In the genomic region with DNA sequence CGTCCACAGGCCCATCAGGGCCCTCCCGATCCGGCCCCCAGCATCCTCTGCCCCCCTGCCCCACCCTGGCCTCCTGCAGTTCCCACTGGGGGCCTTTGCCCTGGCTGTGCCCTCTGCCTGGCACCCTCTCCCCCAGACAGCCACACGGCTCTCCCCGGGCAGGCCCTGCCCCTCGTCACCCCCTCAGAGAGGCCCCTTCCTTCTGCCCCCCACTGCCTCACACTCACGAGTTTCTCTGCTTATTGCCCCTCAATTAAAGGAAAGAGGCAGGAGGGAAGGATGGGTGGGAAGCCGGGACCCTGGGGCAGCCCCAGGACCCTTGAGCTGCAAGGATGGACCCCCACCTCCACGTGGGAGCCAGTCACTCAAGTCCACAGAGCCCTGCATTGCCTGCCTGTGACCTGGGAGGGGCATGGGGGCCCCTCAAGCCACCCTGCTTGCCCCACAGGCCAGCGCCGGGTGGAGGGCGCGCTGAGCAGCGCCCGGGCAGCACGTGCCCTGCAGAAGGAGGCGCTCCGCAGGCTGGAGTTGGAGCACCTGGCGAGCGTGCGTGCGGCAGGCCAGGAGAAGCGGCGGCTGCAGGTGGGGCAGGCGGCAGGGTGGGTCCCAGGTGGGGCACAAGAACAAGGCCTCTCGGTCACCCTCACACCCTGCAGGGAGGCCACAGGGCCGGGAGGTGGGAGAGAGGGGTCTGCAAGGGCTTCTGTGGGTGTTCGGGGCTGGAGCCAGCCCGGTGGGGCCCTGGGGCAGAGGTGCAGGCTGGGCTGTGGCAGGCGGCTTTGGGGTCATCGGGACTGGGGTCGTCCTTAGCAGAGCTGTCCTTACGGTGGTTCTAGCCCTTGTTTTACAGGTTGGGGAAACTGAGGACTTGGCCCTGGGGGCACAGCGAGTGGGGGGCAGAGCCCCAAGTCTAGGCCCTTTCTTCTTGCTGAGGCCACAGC, we compare ENCODE assay signal across 1 cellular context.
TF ChIP-seq lines count a peak whose summit lies in the region.

No MANE protein-coding gene starts in this region.

TF ChIP-seq in HepG2, 621 proteins besides CTCF, POLR2A, EP300 and RAD21 (continued from another document and continues in another):
- TF ChIP-seq, protein P1, sequence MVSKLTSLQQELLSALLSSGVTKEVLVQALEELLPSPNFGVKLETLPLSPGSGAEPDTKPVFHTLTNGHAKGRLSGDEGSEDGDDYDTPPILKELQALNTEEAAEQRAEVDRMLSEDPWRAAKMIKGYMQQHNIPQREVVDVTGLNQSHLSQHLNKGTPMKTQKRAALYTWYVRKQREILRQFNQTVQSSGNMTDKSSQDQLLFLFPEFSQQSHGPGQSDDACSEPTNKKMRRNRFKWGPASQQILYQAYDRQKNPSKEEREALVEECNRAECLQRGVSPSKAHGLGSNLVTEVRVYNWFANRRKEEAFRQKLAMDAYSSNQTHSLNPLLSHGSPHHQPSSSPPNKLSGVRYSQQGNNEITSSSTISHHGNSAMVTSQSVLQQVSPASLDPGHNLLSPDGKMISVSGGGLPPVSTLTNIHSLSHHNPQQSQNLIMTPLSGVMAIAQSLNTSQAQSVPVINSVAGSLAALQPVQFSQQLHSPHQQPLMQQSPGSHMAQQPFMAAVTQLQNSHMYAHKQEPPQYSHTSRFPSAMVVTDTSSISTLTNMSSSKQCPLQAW (CRISPR knock-in tag; IDR thresholded peaks at IDR 0.05), result no peak
- TF ChIP-seq, protein P2, sequence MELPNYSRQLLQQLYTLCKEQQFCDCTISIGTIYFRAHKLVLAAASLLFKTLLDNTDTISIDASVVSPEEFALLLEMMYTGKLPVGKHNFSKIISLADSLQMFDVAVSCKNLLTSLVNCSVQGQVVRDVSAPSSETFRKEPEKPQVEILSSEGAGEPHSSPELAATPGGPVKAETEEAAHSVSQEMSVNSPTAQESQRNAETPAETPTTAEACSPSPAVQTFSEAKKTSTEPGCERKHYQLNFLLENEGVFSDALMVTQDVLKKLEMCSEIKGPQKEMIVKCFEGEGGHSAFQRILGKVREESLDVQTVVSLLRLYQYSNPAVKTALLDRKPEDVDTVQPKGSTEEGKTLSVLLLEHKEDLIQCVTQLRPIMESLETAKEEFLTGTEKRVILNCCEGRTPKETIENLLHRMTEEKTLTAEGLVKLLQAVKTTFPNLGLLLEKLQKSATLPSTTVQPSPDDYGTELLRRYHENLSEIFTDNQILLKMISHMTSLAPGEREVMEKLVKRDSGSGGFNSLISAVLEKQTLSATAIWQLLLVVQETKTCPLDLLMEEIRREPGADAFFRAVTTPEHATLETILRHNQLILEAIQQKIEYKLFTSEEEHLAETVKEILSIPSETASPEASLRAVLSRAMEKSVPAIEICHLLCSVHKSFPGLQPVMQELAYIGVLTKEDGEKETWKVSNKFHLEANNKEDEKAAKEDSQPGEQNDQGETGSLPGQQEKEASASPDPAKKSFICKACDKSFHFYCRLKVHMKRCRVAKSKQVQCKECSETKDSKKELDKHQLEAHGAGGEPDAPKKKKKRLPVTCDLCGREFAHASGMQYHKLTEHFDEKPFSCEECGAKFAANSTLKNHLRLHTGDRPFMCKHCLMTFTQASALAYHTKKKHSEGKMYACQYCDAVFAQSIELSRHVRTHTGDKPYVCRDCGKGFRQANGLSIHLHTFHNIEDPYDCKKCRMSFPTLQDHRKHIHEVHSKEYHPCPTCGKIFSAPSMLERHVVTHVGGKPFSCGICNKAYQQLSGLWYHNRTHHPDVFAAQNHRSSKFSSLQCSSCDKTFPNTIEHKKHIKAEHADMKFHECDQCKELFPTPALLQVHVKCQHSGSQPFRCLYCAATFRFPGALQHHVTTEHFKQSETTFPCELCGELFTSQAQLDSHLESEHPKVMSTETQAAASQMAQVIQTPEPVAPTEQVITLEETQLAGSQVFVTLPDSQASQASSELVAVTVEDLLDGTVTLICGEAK (IDR thresholded peaks at IDR 0.05), result no peak
- TF ChIP-seq, protein P2 (CRISPR knock-in tag; IDR thresholded peaks at IDR 0.05), result no peak
- TF ChIP-seq ZNF431 (CRISPR knock-in tag; IDR thresholded peaks at IDR 0.05; ENCODE audit: borderline replicate concordance, low read depth) (no peak), MAFG (CRISPR knock-in tag; IDR thresholded peaks at IDR 0.05) (no peak), PITX1 (CRISPR knock-in tag; IDR thresholded peaks at IDR 0.05) (0 out of 2 replicates have a peak, but pooled peaks have one; percentile 23), HDAC1 (CRISPR knock-in tag; IDR thresholded peaks at IDR 0.05) (0 out of 2 replicates have a peak, but pooled peaks have one; percentile 30), ZNF660 (CRISPR knock-in tag; IDR thresholded peaks at IDR 0.05; ENCODE audit: borderline replicate concordance, low read depth) (no peak), ATF7-NPFF (CRISPR knock-in tag; IDR thresholded peaks at IDR 0.05; ENCODE audit: low read depth) (no peak), SP1 (IDR thresholded peaks at IDR 0.05) (no peak), SP1 (CRISPR knock-in tag; IDR thresholded peaks at IDR 0.05) (no peak), SAFB2 (CRISPR knock-in tag; IDR thresholded peaks at IDR 0.05; ENCODE audit: borderline replicate concordance, low read depth) (peak; percentile 45; the same call in 1 of the 2 replicates), GATAD2A (CRISPR knock-in tag; IDR thresholded peaks at IDR 0.05) (no peak), FOXK1 (CRISPR knock-in tag; IDR thresholded peaks at IDR 0.05; ENCODE audit: borderline replicate concordance, low read depth) (no peak), HDAC6 (IDR thresholded peaks at IDR 0.05; ENCODE audit: low read depth, low read length) (no peak)
- TF ChIP-seq, protein P3, sequence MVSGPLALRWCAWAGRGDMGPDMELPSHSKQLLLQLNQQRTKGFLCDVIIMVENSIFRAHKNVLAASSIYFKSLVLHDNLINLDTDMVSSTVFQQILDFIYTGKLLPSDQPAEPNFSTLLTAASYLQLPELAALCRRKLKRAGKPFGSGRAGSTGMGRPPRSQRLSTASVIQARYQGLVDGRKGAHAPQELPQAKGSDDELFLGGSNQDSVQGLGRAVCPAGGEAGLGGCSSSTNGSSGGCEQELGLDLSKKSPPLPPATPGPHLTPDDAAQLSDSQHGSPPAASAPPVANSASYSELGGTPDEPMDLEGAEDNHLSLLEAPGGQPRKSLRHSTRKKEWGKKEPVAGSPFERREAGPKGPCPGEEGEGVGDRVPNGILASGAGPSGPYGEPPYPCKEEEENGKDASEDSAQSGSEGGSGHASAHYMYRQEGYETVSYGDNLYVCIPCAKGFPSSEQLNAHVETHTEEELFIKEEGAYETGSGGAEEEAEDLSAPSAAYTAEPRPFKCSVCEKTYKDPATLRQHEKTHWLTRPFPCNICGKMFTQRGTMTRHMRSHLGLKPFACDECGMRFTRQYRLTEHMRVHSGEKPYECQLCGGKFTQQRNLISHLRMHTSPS (CRISPR knock-in tag; IDR thresholded peaks at IDR 0.05; ENCODE audit: low read depth), result no peak
- TF ChIP-seq, protein P4, sequence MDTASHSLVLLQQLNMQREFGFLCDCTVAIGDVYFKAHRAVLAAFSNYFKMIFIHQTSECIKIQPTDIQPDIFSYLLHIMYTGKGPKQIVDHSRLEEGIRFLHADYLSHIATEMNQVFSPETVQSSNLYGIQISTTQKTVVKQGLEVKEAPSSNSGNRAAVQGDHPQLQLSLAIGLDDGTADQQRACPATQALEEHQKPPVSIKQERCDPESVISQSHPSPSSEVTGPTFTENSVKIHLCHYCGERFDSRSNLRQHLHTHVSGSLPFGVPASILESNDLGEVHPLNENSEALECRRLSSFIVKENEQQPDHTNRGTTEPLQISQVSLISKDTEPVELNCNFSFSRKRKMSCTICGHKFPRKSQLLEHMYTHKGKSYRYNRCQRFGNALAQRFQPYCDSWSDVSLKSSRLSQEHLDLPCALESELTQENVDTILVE (CRISPR knock-in tag; IDR thresholded peaks at IDR 0.05), result no peak
- TF ChIP-seq, protein P5, sequence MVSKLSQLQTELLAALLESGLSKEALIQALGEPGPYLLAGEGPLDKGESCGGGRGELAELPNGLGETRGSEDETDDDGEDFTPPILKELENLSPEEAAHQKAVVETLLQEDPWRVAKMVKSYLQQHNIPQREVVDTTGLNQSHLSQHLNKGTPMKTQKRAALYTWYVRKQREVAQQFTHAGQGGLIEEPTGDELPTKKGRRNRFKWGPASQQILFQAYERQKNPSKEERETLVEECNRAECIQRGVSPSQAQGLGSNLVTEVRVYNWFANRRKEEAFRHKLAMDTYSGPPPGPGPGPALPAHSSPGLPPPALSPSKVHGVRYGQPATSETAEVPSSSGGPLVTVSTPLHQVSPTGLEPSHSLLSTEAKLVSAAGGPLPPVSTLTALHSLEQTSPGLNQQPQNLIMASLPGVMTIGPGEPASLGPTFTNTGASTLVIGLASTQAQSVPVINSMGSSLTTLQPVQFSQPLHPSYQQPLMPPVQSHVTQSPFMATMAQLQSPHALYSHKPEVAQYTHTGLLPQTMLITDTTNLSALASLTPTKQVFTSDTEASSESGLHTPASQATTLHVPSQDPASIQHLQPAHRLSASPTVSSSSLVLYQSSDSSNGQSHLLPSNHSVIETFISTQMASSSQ (IDR thresholded peaks at IDR 0.05; ENCODE audit: low read depth), result no peak
- TF ChIP-seq, protein P5 (CRISPR knock-in tag; IDR thresholded peaks at IDR 0.05; ENCODE audit: borderline replicate concordance), result no peak
- TF ChIP-seq, protein P6, sequence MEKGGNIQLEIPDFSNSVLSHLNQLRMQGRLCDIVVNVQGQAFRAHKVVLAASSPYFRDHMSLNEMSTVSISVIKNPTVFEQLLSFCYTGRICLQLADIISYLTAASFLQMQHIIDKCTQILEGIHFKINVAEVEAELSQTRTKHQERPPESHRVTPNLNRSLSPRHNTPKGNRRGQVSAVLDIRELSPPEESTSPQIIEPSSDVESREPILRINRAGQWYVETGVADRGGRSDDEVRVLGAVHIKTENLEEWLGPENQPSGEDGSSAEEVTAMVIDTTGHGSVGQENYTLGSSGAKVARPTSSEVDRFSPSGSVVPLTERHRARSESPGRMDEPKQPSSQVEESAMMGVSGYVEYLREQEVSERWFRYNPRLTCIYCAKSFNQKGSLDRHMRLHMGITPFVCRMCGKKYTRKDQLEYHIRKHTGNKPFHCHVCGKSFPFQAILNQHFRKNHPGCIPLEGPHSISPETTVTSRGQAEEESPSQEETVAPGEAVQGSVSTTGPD (CRISPR knock-in tag; IDR thresholded peaks at IDR 0.05), result 0 out of 2 replicates have a peak, but pooled peaks have one; percentile 8
- TF ChIP-seq, protein P7, sequence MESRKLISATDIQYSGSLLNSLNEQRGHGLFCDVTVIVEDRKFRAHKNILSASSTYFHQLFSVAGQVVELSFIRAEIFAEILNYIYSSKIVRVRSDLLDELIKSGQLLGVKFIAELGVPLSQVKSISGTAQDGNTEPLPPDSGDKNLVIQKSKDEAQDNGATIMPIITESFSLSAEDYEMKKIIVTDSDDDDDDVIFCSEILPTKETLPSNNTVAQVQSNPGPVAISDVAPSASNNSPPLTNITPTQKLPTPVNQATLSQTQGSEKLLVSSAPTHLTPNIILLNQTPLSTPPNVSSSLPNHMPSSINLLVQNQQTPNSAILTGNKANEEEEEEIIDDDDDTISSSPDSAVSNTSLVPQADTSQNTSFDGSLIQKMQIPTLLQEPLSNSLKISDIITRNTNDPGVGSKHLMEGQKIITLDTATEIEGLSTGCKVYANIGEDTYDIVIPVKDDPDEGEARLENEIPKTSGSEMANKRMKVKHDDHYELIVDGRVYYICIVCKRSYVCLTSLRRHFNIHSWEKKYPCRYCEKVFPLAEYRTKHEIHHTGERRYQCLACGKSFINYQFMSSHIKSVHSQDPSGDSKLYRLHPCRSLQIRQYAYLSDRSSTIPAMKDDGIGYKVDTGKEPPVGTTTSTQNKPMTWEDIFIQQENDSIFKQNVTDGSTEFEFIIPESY (CRISPR knock-in tag; IDR thresholded peaks at IDR 0.05), result no peak
- TF ChIP-seq, protein P8, sequence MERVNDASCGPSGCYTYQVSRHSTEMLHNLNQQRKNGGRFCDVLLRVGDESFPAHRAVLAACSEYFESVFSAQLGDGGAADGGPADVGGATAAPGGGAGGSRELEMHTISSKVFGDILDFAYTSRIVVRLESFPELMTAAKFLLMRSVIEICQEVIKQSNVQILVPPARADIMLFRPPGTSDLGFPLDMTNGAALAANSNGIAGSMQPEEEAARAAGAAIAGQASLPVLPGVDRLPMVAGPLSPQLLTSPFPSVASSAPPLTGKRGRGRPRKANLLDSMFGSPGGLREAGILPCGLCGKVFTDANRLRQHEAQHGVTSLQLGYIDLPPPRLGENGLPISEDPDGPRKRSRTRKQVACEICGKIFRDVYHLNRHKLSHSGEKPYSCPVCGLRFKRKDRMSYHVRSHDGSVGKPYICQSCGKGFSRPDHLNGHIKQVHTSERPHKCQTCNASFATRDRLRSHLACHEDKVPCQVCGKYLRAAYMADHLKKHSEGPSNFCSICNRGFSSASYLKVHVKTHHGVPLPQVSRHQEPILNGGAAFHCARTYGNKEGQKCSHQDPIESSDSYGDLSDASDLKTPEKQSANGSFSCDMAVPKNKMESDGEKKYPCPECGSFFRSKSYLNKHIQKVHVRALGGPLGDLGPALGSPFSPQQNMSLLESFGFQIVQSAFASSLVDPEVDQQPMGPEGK (CRISPR knock-in tag; IDR thresholded peaks at IDR 0.05), result no peak
